9 cellular contexts compared by ENCODE assay signal in the genomic region with DNA sequence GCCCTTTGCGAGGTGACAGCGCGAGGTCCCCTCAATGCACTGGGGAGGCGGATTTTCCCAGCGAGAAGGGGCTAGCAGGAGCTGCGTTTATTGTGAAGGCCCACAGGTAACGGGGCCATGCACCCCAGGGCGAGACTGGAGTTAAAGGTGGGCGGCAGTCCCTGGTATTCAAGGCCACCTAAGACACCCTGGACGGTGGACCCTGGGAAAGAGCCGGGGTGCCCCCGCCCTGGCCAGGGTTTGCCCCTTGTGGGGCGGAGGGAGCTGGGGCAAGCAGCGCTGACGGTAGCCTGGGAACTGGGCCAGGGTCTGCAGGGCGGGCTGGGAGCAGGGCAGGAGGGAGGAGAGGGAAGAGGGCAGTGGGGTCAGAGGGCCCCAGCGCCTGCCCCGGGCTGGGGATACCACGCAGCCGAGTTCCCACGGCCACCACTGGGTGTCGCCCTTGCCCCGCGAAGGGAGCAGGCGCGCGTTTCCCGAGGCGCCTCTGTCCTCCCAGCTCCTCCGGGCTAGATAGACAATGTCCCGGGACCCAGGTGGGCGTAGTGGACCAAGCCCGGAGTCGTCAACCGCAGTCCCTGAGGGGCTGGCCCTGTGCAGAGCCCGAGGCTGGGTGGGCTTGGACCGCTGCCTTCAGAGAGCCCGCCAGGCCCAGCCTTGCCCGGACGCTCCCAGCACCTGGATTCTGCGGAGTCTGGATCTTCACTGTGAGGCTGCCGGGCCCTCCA.
A peak's percentile ranks its signal among the peaks of the same experiment; 100 is the strongest.
DNase-seq lines count a peak whose midpoint lies in the region; ATAC-seq, FAIRE-seq and TF ChIP-seq lines count a peak whose summit lies in the region.
"Had no signal": no experiment of that assay in that cellular context is flagged by ENCODE, and none has a peak within 500 bp of the region (broad histone marks: within the 10 kb centered on the region; RNA-seq: fewer than 3 reads in every experiment).

No MANE protein-coding gene starts in this region.

- no peaks in the 10 kb centered on the region for H3K4me1 ChIP-seq in kidney (ENCODE audit: control insufficient read depth in 1 of 2, insufficient read depth in 1 of 2, low read depth in 1 of 2, low read length in 2 of 2)

- TF ChIP-seq CTCF in VCaP (conservative IDR thresholded peaks at IDR 0.05): peak; percentile 93
- peak; percentile 99 for TF ChIP-seq CTCF in MCF 10A (IDR thresholded peaks at IDR 0.05; ENCODE audit: unreplicated experiment)
- peak; percentile 94 for TF ChIP-seq CTCF in kidney (IDR thresholded peaks at IDR 0.05; ENCODE audit: borderline replicate concordance, extremely low read depth, insufficient read depth)

- H3K27me3 Mint-ChIP-seq in MCF 10A (ENCODE audit: insufficient read depth, unreplicated experiment): no peaks in the 10 kb centered on the region

- no peak overlapping the region for H3K27ac Mint-ChIP-seq in MCF 10A (ENCODE audit: low read depth, unreplicated experiment)

- H3K9ac ChIP-seq in kidney (ENCODE audit: low read length in 2 of 2): no peak overlapping the region

- H3K36me3 Mint-ChIP-seq in MCF 10A (ENCODE audit: insufficient read depth, unreplicated experiment): no peaks in the 10 kb centered on the region

- peaks cover 7% of the 10 kb centered on the region for H3K9me3 Mint-ChIP-seq in MCF 10A (ENCODE audit: unreplicated experiment)

- DNase-seq in DMS114 treated with DMSO at 0.1 percent for 48 hours (lab: John Stamatoyannopoulos, UW; ENCODE audit: unreplicated experiment) (peak; percentile 5), HuH-7.5 (ENCODE audit: low spot score) (peak; percentile 78), MCF 10A (ENCODE audit: unreplicated experiment) (peak; percentile 57), kidney (peak; percentile 87), mesenteric fat pad (ENCODE audit: low spot score) (no peak)
- peak; percentile 82 to 84 for DNase-seq in stimulated activated CD4-positive, alpha-beta T cell treated with anti-CD3 and anti-CD28 coated beads, Interleukin-2, amount 100 ng/mL, for 24 hours

- peak; percentile 85 for ATAC-seq in GM21526 (IDR thresholded peaks at IDR 0.05; ENCODE audit: low FRiP score, unreplicated experiment)

- H3K4me1 Mint-ChIP-seq in MCF 10A (ENCODE audit: insufficient read depth, unreplicated experiment): no peaks in the 10 kb centered on the region

- intact Hi-C loops in MCF 10A (cut with micrococcal nuclease) (loop anchor here (1.0 to 10.0 kb wide), 5 partner anchors 165 to 1177 kb away; no protein-coding TSS in a partner anchor), kidney (cut with DNase I) (loop anchor here (10.0 kb wide), 1 partner anchor 505 kb away; no protein-coding TSS in a partner anchor)

- BruUV-seq in MCF 10A (replicated peaks; lab: Mats Ljungman, UMichigan): no TSS peak

- FAIRE-seq in kidney (lab: Jason Lieb, UNC): no peak
- FAIRE-seq: TTC549 had no signal

- CTCF ChIA-PET in MCF 10A (lab: Yijun Ruan, JAX): interaction anchor here (0.6 to 3.3 kb wide), 34 partner anchors 10 to 1170 kb away, joined by 3 to 18 read pairs (median 4); no protein-coding TSS in a partner anchor

- no peaks in the 10 kb centered on the region for H3K36me3 ChIP-seq in kidney (ENCODE audit: control insufficient read depth in 1 of 2, insufficient read depth in 2 of 2, low read length in 2 of 2)

- POLR2A ChIA-PET in MCF 10A (lab: Yijun Ruan, JAX): interaction anchor here (0.9 to 2.0 kb wide), 3 partner anchors 9 to 86 kb away, joined by 3 to 6 read pairs (median 4); no protein-coding TSS in a partner anchor

- H3K27ac ChIP-seq in VCaP (no peak overlapping the region), kidney (ENCODE audit: low read depth in 2 of 2, low read length in 2 of 2) (no peak overlapping the region)

- H3K9me3 ChIP-seq in kidney (ENCODE audit: control insufficient read depth in 1 of 2, low read length in 2 of 2): no peaks in the 10 kb centered on the region

- H3K4me3 Mint-ChIP-seq in MCF 10A (ENCODE audit: unreplicated experiment): no peak overlapping the region

- no peak overlapping the region for H3K4me3 ChIP-seq in kidney (ENCODE audit: low read length in 2 of 2)
